Comparison of ENCODE assay signal across 14 cellular contexts in the genomic region with DNA sequence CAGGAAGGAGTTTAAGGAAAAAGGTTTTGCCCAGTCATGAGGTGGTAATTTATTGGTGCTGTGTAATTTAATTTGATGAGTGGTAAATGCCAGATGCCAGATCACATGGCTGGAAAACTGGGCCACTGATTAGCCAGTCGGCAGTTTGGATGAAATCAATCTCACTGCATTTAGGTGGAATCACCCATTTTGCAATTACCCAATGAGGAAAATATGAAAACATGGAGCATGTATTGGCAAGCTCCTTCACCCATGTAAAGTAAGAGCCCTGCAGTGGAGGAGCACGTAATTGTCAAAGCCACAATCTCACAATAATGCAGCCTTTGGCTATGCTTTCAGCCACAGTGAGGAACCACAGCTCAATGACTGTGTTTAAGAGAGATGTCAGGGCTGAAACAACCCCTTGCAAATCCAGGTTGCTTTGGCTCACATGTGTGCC.
A peak's percentile ranks its signal among the peaks of the same experiment; 100 is the strongest.
DNase-seq lines count a peak whose midpoint lies in the region; ATAC-seq and TF ChIP-seq lines count a peak whose summit lies in the region.
"Had no signal": no experiment of that assay in that cellular context is flagged by ENCODE, and none has a peak within 500 bp of the region (broad histone marks: within the 10 kb centered on the region; RNA-seq: fewer than 3 reads in every experiment).

No MANE protein-coding gene starts in this region.

- no peak overlapping the region for H2AK5ac ChIP-seq in IMR-90 (ENCODE audit: low read depth, low read length)

- H4K20me1 ChIP-seq in IMR-90 (ENCODE audit: insufficient read depth, low read length): no peaks in the 10 kb centered on the region

- H3K9me3 ChIP-seq in IMR-90 (ENCODE audit: control insufficient read depth, insufficient read depth, low read length): no peaks in the 10 kb centered on the region
- H3K9me3 ChIP-seq in CD8-positive, alpha-beta memory T cell (ENCODE audit: low read length): no peaks in the 10 kb centered on the region
- H3K9me3 ChIP-seq: adrenal gland, sigmoid colon had no signal

- no peak for TF ChIP-seq CTCF in IMR-90 (conservative IDR thresholded peaks at IDR 0.05; ENCODE audit: low read depth, low read length)
- no peak for TF ChIP-seq CTCF in fibroblast of villous mesenchyme (IDR thresholded peaks at IDR 0.05; ENCODE audit: insufficient read depth, low read depth, low read length)

- H3K4me1 ChIP-seq in IMR-90 (ENCODE audit: control insufficient read depth, insufficient read depth, low read length): peaks cover 7% of the 10 kb centered on the region
- H3K4me1 ChIP-seq in CD8-positive, alpha-beta memory T cell (ENCODE audit: insufficient read depth, low read length): no peaks in the 10 kb centered on the region
- H3K4me1 ChIP-seq: sigmoid colon had no signal

- no peak overlapping the region for H3K4ac ChIP-seq in IMR-90 (ENCODE audit: low read depth, low read length)

- no peak overlapping the region for H3K4me3 ChIP-seq in IMR-90 (ENCODE audit: insufficient read depth, low read depth, low read length)
- H3K4me3 ChIP-seq in fibroblast of villous mesenchyme (ENCODE audit: low read depth, low read length): no peak overlapping the region
- no peak overlapping the region for H3K4me3 ChIP-seq in CD8-positive, alpha-beta memory T cell (ENCODE audit: low read length)
- H3K4me3 ChIP-seq: adrenal gland, sigmoid colon had no signal

- H3K56ac ChIP-seq in IMR-90 (ENCODE audit: extremely low read depth, insufficient read depth, low read length): no peak overlapping the region

- 0 out of 2 replicates have a peak overlapping the region, but pooled peaks have one; percentile 24 for H3K23ac ChIP-seq in IMR-90 (ENCODE audit: low read depth, low read length)

- H2BK120ac ChIP-seq in IMR-90 (ENCODE audit: low read depth, low read length): no peak overlapping the region

- no peaks in the 10 kb centered on the region; the same call in 1 of the 2 replicates for H3K9me1 ChIP-seq in IMR-90 (ENCODE audit: insufficient read depth, low read length)

- H3K4me3 Mint-ChIP-seq in CD8-positive, alpha-beta memory T cell: no peak overlapping the region
- H3K4me3 Mint-ChIP-seq: endodermal cell had no signal

- TF ChIP-seq POLR2A in IMR-90 (IDR thresholded peaks at IDR 0.05; ENCODE audit: low read depth, low read length): no peak

- H4K91ac ChIP-seq in IMR-90 (ENCODE audit: insufficient read depth, low read depth, low read length): no peak overlapping the region

- H3K4me1 Mint-ChIP-seq in CD8-positive, alpha-beta memory T cell: no peaks in the 10 kb centered on the region
- H3K4me1 Mint-ChIP-seq: endodermal cell had no signal

- POLR2A ChIA-PET in IMR-90 (lab: Charles Lee; ENCODE audit: unreplicated experiment): no interaction called here
- POLR2A ChIA-PET in CD8-positive, alpha-beta memory T cell (lab: Charles Lee): no interaction called here

- no peak overlapping the region for H4K8ac ChIP-seq in IMR-90 (ENCODE audit: low read depth in 2 of 2, low read length in 2 of 2)

- no peaks in the 10 kb centered on the region for H3K9me3 Mint-ChIP-seq in CD8-positive, alpha-beta memory T cell
- H3K9me3 Mint-ChIP-seq: endodermal cell had no signal

- no peaks in the 10 kb centered on the region for H3K79me1 ChIP-seq in IMR-90 (ENCODE audit: low read depth in 1 of 2, low read length in 2 of 2)

- H2BK15ac ChIP-seq in IMR-90 (ENCODE audit: low read depth, low read length): no peak overlapping the region

- dilution Hi-C loops in IMR-90 (cut with HindIII; ENCODE audit: low sequenced_read_pairs, unreplicated experiment): no loop called here

- CTCF ChIA-PET in IMR-90 (lab: Yijun Ruan, JAX): no interaction called here
- CTCF ChIA-PET in CD8-positive, alpha-beta memory T cell (lab: Charles Lee): no interaction called here

- H2AFZ ChIP-seq in IMR-90 (replicated peaks; ENCODE audit: low read length, poor library complexity): no peak overlapping the region

- H3K36me3 ChIP-seq in IMR-90 (ENCODE audit: control insufficient read depth, insufficient read depth, low read length): no peaks in the 10 kb centered on the region
- no peaks in the 10 kb centered on the region for H3K36me3 ChIP-seq in CD8-positive, alpha-beta memory T cell (ENCODE audit: insufficient read depth, low read length)
- H3K36me3 ChIP-seq: adrenal gland, sigmoid colon had no signal

- no peaks in the 10 kb centered on the region for H3K36me3 Mint-ChIP-seq in CD8-positive, alpha-beta memory T cell

- BruUV-seq in IMR-90 (replicated peaks; lab: Mats Ljungman, UMichigan): no TSS peak

- TF ChIP-seq RAD21 in IMR-90 (IDR thresholded peaks at IDR 0.05; ENCODE audit: low read length): no peak

- H3K9ac ChIP-seq in IMR-90 (ENCODE audit: low read depth, low read length): no peak overlapping the region

- intact Hi-C loops in IMR-90 (cut with micrococcal nuclease): no loop called here

- H4K5ac ChIP-seq in IMR-90 (ENCODE audit: low read depth, low read length): no peak overlapping the region

- H3K27me3 Mint-ChIP-seq in CD8-positive, alpha-beta memory T cell: no peaks in the 10 kb centered on the region

- no peak overlapping the region for H3K18ac ChIP-seq in IMR-90 (ENCODE audit: low read depth, low read length)

- peak; percentile 78 for ATAC-seq in GM18502 (IDR thresholded peaks at IDR 0.05; ENCODE audit: poor library complexity, unreplicated experiment)
- peak; percentile 64 for ATAC-seq in GM21423 (IDR thresholded peaks at IDR 0.05; ENCODE audit: unreplicated experiment)
- no peak for ATAC-seq in IMR-90 (ENCODE audit: low read depth)

- DNase-seq in IMR-90 (no peak), fibroblast of villous mesenchyme (ENCODE audit: low read depth) (peak; percentile 12), NCI-H446 treated with DMSO at 0.1 percent for 48 hours (lab: John Stamatoyannopoulos, UW) (no peak), NCI-H1694 (lab: John Stamatoyannopoulos, UW) (no peak)
- no peak for DNase-seq in activated CD4-positive, alpha-beta T cell treated with anti-CD3 and anti-CD28 coated beads, Interleukin-2, amount 50 U/mL, for 48 hours
- no peak for DNase-seq in CD8-positive, alpha-beta memory T cell
- DNase-seq: Calu3, endodermal cell, Karpas-422, NCI-H774, sigmoid colon had no signal

- no peak overlapping the region for H3K14ac ChIP-seq in IMR-90 (replicated peaks; ENCODE audit: low read depth, low read length)

- no peak overlapping the region for H3K27ac ChIP-seq in IMR-90 (ENCODE audit: insufficient read depth, low read length)
- no peak overlapping the region for H3K27ac ChIP-seq in CD8-positive, alpha-beta memory T cell (ENCODE audit: low read depth, low read length)
- H3K27ac ChIP-seq: adrenal gland, sigmoid colon had no signal

- no peak overlapping the region for H2AK9ac ChIP-seq in IMR-90 (replicated peaks; ENCODE audit: low read depth, low read length, poor library complexity)

- H3K27ac Mint-ChIP-seq in CD8-positive, alpha-beta memory T cell: no peak overlapping the region
- H3K27ac Mint-ChIP-seq: endodermal cell had no signal

- H3K27me3 ChIP-seq in IMR-90 (ENCODE audit: control insufficient read depth, insufficient read depth, low read length): no peaks in the 10 kb centered on the region
- no peaks in the 10 kb centered on the region for H3K27me3 ChIP-seq in CD8-positive, alpha-beta memory T cell (ENCODE audit: insufficient read depth, low read length, poor library complexity, severe bottlenecking)
- H3K27me3 ChIP-seq: adrenal gland, sigmoid colon had no signal

- no peak overlapping the region for H2BK5ac ChIP-seq in IMR-90 (ENCODE audit: low read depth, low read length, poor library complexity, severe bottlenecking)

- no peak overlapping the region for H3K4me2 ChIP-seq in IMR-90 (ENCODE audit: low read depth, low read length)

- no CpG with 5 or more reads among the region's 2 CpGs for WGBS in IMR-90 (ENCODE audit: extremely low coverage in 2 of 2, insufficient read length in 1 of 2), 2 experiments

- H2BK20ac ChIP-seq in IMR-90 (ENCODE audit: low read depth, low read length): no peak overlapping the region

- in situ Hi-C loops in IMR-90 (cut with MboI; ENCODE audit: low sequenced_read_pairs): no loop called here

TF ChIP-seq in IMR-90, 13 proteins besides CTCF, POLR2A, EP300 and RAD21:
- TF ChIP-seq MAFK (IDR thresholded peaks at IDR 0.05; ENCODE audit: low read depth, low read length): no peak
- no peak for TF ChIP-seq MAZ (IDR thresholded peaks at IDR 0.05; ENCODE audit: borderline replicate concordance, low read depth, low read length)
- TF ChIP-seq, protein P1, sequence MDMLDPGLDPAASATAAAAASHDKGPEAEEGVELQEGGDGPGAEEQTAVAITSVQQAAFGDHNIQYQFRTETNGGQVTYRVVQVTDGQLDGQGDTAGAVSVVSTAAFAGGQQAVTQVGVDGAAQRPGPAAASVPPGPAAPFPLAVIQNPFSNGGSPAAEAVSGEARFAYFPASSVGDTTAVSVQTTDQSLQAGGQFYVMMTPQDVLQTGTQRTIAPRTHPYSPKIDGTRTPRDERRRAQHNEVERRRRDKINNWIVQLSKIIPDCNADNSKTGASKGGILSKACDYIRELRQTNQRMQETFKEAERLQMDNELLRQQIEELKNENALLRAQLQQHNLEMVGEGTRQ (IDR thresholded peaks at IDR 0.05; ENCODE audit: low read depth, low read length): no peak
- TF ChIP-seq FOS (IDR thresholded peaks at IDR 0.05; ENCODE audit: low read depth, low read length): no peak
- TF ChIP-seq CEBPB (IDR thresholded peaks at IDR 0.05; ENCODE audit: low read depth, low read length): no peak
- TF ChIP-seq CHD1 (IDR thresholded peaks at IDR 0.05; ENCODE audit: low read depth, low read length): no peak
- TF ChIP-seq, protein P2, sequence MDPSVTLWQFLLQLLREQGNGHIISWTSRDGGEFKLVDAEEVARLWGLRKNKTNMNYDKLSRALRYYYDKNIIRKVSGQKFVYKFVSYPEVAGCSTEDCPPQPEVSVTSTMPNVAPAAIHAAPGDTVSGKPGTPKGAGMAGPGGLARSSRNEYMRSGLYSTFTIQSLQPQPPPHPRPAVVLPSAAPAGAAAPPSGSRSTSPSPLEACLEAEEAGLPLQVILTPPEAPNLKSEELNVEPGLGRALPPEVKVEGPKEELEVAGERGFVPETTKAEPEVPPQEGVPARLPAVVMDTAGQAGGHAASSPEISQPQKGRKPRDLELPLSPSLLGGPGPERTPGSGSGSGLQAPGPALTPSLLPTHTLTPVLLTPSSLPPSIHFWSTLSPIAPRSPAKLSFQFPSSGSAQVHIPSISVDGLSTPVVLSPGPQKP (IDR thresholded peaks at IDR 0.05; ENCODE audit: borderline replicate concordance, low read depth, low read length): no peak
- TF ChIP-seq MXI1 (IDR thresholded peaks at IDR 0.05; ENCODE audit: borderline replicate concordance, low read depth, low read length): no peak
